ENCODE assay signal across 24 cellular contexts in genomic region chr2:216680951-216681629, GRCh38. TPM values are rescaled to one million over a fixed set of nuclear protein-coding genes. Genes with fewer than 3 reads are reported as not detected.
DNase-seq lines count a peak whose midpoint lies in the region; ATAC-seq and TF ChIP-seq lines count a peak whose summit lies in the region.
"Had no signal": no experiment of that assay in that cellular context is flagged by ENCODE, and none has a peak within 500 bp of the region (broad histone marks: within the 10 kb centered on the region; RNA-seq: fewer than 3 reads in every experiment).

No MANE protein-coding gene starts in this region.

- in situ Hi-C loops in gastrocnemius medialis (cut with MboI; ENCODE audit: low sequenced_read_pairs in 4 of 4) = loop anchor here (5.0 to 25.0 kb wide), 7 partner anchors 206 to 1034 kb away; no protein-coding TSS in a partner anchor

- intact Hi-C loops in left ventricle myocardium inferior (cut with micrococcal nuclease) = loop anchor here (5.0 kb wide), 1 partner anchor 831 kb away; no protein-coding TSS in a partner anchor
- intact Hi-C loops in cardiac septum (cut with DNase I) = loop anchor here (5.0 to 10.0 kb wide), 2 partner anchors 486 to 704 kb away; no protein-coding TSS in a partner anchor
- intact Hi-C loops in gastrocnemius medialis (cut with DNase I; ENCODE audit: low total_unique reads) = loop anchor here (2.0 to 10.0 kb wide), 7 partner anchors 14 to 1604 kb away; partner anchors contain the start of gene IGFBP5

- H3K27me3 ChIP-seq in left ventricle myocardium inferior (ENCODE audit: low read depth) = no peaks in the 10 kb centered on the region
- H3K27me3 ChIP-seq in muscle layer of duodenum (ENCODE audit: low read depth, low read length) = no peaks in the 10 kb centered on the region
- H3K27me3 ChIP-seq in gastrocnemius medialis = no peaks in the 10 kb centered on the region
- H3K27me3 ChIP-seq: BE2C had no signal

- TF ChIP-seq POLR2A in gastrocnemius medialis (IDR thresholded peaks at IDR 0.05) = no peak

- peaks cover 28% of the 10 kb centered on the region for H3K36me3 ChIP-seq in left ventricle myocardium inferior
- peaks cover 19 to 23% of the 10 kb centered on the region in 2 donors for H3K36me3 ChIP-seq in muscle layer of duodenum (ENCODE audit: control insufficient read depth in 1 of 2, insufficient read depth in 2 of 2, low read length in 2 of 2)
- peaks cover 0 to 22% of the 10 kb centered on the region in 2 donors for H3K36me3 ChIP-seq in gastrocnemius medialis
- H3K36me3 ChIP-seq: BE2C had no signal

- H3K9me3 ChIP-seq in left ventricle myocardium inferior (replicated peaks) = no peaks in the 10 kb centered on the region
- H3K9me3 ChIP-seq in muscle layer of duodenum (ENCODE audit: control insufficient read depth in 1 of 2, low read length in 2 of 2) = no peaks in the 10 kb centered on the region
- H3K9me3 ChIP-seq in gastrocnemius medialis = no peaks in the 10 kb centered on the region
- H3K9me3 ChIP-seq: A549, BE2C had no signal

- no peak for DNase-seq in left ventricle myocardium inferior
- no peak for DNase-seq in cardiac septum (ENCODE audit: low spot score)
- DNase-seq in gastrocnemius medialis = no peak
- DNase-seq in activated T-cell treated with anti-CD3 and anti-CD28 coated beads for 4 hours = no peak
- no peak for DNase-seq in SW480 (ENCODE audit: low spot score)
- no peak for DNase-seq in stimulated activated CD4-positive, alpha-beta T cell treated with anti-CD3 and anti-CD28 coated beads, Interleukin-2, amount 100 ng/mL, for 48 hours
- DNase-seq in NCI-H345 (lab: John Stamatoyannopoulos, UW) = no peak
- DNase-seq: activated CD4-positive, alpha-beta memory T cell treated with anti-CD3 and anti-CD28 coated beads, Interleukin-2, amount 10 ng/mL, durations not matched to agents 7 days and 5 days; activated effector memory CD4-positive, alpha-beta T cell treated with Interleukin-2 at 50 U/mL for 16 hours; activated naive CD8-positive, alpha-beta T cell treated with anti-CD3 and anti-CD28 coated beads for 36 hours; BE2C; effector CD4-positive, alpha-beta T cell; foreskin fibroblast; hippocampal formation; immature natural killer cell; NCI-H1436; NCI-H510A; PC-9; SIG-M5; stimulated activated naive CD8-positive, alpha-beta T cell treated with anti-CD3 and anti-CD28 coated beads, Interleukin-15, amount 100 ng/mL, for 72 hours; T-cell had no signal

- H3K4me1 ChIP-seq in left ventricle myocardium inferior (peaks cover 84% of the 10 kb centered on the region), muscle layer of duodenum (ENCODE audit: control insufficient read depth in 1 of 2, insufficient read depth in 2 of 2, low read length in 2 of 2) (peaks cover 14 to 65% of the 10 kb centered on the region in 2 donors), gastrocnemius medialis (peaks cover 72% of the 10 kb centered on the region in 2 donors)

- H3K4me3 ChIP-seq in left ventricle myocardium inferior = no peak overlapping the region
- no peak overlapping the region for H3K4me3 ChIP-seq in muscle layer of duodenum (ENCODE audit: low read depth in 1 of 2, low read length in 2 of 2)
- H3K4me3 ChIP-seq in gastrocnemius medialis = no peak overlapping the region
- H3K4me3 ChIP-seq: A549, PC-9 had no signal

- peak overlapping the region; percentile 92 for H3K27ac ChIP-seq in left ventricle myocardium inferior (replicated peaks)
- peak overlapping the region; percentile 13 for H3K27ac ChIP-seq in muscle layer of duodenum (ENCODE audit: low read length)
- peak overlapping the region; percentile 93 to 95 (median 93) for H3K27ac ChIP-seq in gastrocnemius medialis
- H3K27ac ChIP-seq: A549 had no signal

- TF ChIP-seq CTCF in left ventricle myocardium inferior (IDR thresholded peaks at IDR 0.05; ENCODE audit: borderline replicate concordance) (no peak), gastrocnemius medialis (IDR thresholded peaks at IDR 0.05 in 4 of 5, conservative IDR thresholded peaks at IDR 0.05 in 1 of 5) (no peak)

- ATAC-seq in gastrocnemius medialis = no peak
- ATAC-seq: A549; activated CD4-positive, CD25-positive, alpha-beta regulatory T cell treated with anti-CD3 and anti-CD28 coated beads, Interleukin-2, amount 50 U/mL, for 24 hours; stimulated activated naive CD8-positive, alpha-beta T cell treated with anti-CD3 and anti-CD28 coated beads, Interleukin-15, amount 100 ng/mL, for 72 hours; T-cell had no signal

RNA-seq across cellular contexts. Expression of gene IGFBP5, which starts 14.3 kb away (rescaled TPM):
- 138 TPM for total RNA-seq in left ventricle myocardium inferior
- 191 TPM for total RNA-seq in cardiac septum
- 100 to 1,000 TPM in 3 of 4 donors, 10 to 100 TPM in 1; 99.5 to 550 (median 279) TPM for total RNA-seq in gastrocnemius medialis
- total RNA-seq: activated CD4-positive, alpha-beta memory T cell treated with anti-CD3 and anti-CD28 coated beads, Interleukin-2, amount 10 ng/mL, durations not matched to agents 7 days and 5 days; activated naive CD8-positive, alpha-beta T cell treated with anti-CD3 and anti-CD28 coated beads for 36 hours had no signal

RNA-seq across cellular contexts. Expression of gene IGFBP2, which starts 47.9 kb away (rescaled TPM):
- total RNA-seq in left ventricle myocardium inferior (136 TPM), cardiac septum (785 TPM), gastrocnemius medialis (10 to 100 TPM; 14.3 to 44.4 (median 23.6) TPM)

Comparison
In these comparisons a context has a peak if more than half of its experiments do, and no peak if none do; other contexts are left out.
1. H3K27ac ChIP-seq: peak in every context shown above with its lines; median percentile 93 in gastrocnemius medialis; 92 in left ventricle myocardium inferior; 13 in muscle layer of duodenum.